21 cellular contexts compared by ENCODE assay signal in genomic region chr2:207477896-207478295, GRCh38.
"Had no signal": no experiment of that assay in that cellular context is flagged by ENCODE, and none has a peak within 500 bp of the region (broad histone marks: within the 10 kb centered on the region; RNA-seq: fewer than 3 reads in every experiment).

No MANE protein-coding gene starts in this region.

- H3K4me3 ChIP-seq: coronary artery, gastrocnemius medialis, lung, mucosa of descending colon, prostate gland, right atrium auricular region, smooth muscle cell, tibial artery, upper lobe of right lung, uterus had no signal

- DNase-seq: foreskin fibroblast; gastrocnemius medialis; head of caudate nucleus; kidney; mucosa of descending colon; naive B cell; stimulated activated CD4-positive, alpha-beta T cell treated with anti-CD3 and anti-CD28 coated beads, Interleukin-12 subunit alpha, Interleukin-12 subunit beta, amount 100 ng/mL, for 4 hours; stimulated activated CD4-positive, alpha-beta T cell treated with anti-CD3 and anti-CD28 coated beads, Interleukin-1b, Interleukin-23, amount 100 ng/mL, for 48 hours; stimulated activated CD4-positive, alpha-beta T cell treated with anti-CD3 and anti-CD28 coated beads, Interleukin-4, amount 100 ng/mL, for 1 hour; stimulated activated CD8-positive, alpha-beta memory T cell treated with anti-CD3 and anti-CD28 coated beads, Interleukin-4, amount 100 ng/mL, for 48 hours; stimulated activated naive CD4-positive, alpha-beta T cell; stimulated activated naive CD8-positive, alpha-beta T cell treated with anti-CD3 and anti-CD28 coated beads, Interleukin-15, amount 100 ng/mL, for 72 hours; tibial artery; upper lobe of right lung; uterus had no signal

- H3K27ac ChIP-seq: coronary artery, gastrocnemius medialis, parathyroid adenoma, prostate gland, right atrium auricular region, tibial artery, upper lobe of right lung, uterus had no signal

- H3K4me1 ChIP-seq: parathyroid adenoma, prostate gland, uterus had no signal

- H3K4me2 ChIP-seq: smooth muscle cell had no signal

- H3K36me3 ChIP-seq: gastrocnemius medialis, prostate gland, right atrium auricular region, tibial artery, upper lobe of right lung, uterus had no signal

- H3K79me2 ChIP-seq: parathyroid adenoma had no signal

- H2AFZ ChIP-seq: parathyroid adenoma had no signal

- H3K27me3 ChIP-seq: gastrocnemius medialis, right atrium auricular region, tibial artery, upper lobe of right lung, uterus had no signal

- H3K9me3 ChIP-seq: gastrocnemius medialis, mucosa of descending colon, prostate gland, right atrium auricular region, tibial artery, upper lobe of right lung, uterus had no signal
